Comparison of ENCODE assay signal across 31 cellular contexts in genomic region chr15:97944724-97945123, GRCh38.
"Had no signal": no experiment of that assay in that cellular context is flagged by ENCODE, and none has a peak within 500 bp of the region (broad histone marks: within the 10 kb centered on the region; RNA-seq: fewer than 3 reads in every experiment).

No MANE protein-coding gene starts in this region.

- H3K27me3 ChIP-seq: gastrocnemius medialis, right atrium auricular region, suprapubic skin, transverse colon, upper lobe of right lung, uterus had no signal

- DNase-seq: cortex of kidney; foreskin fibroblast; gastrocnemius medialis; head of caudate nucleus; immature natural killer cell; islet precursor cell; left ventricle myocardium superior; lower lobe of right lung; mucosa of descending colon; naive B cell; stimulated activated CD4-positive, alpha-beta T cell treated with anti-CD3 and anti-CD28 coated beads, Interleukin-12 subunit alpha, Interleukin-12 subunit beta, amount 100 ng/mL, for 4 hours; stimulated activated CD4-positive, alpha-beta T cell treated with anti-CD3 and anti-CD28 coated beads, Interleukin-1b, Interleukin-23, amount 100 ng/mL, for 48 hours; stimulated activated CD4-positive, alpha-beta T cell treated with anti-CD3 and anti-CD28 coated beads, Interleukin-4, amount 100 ng/mL, for 1 hour; stimulated activated CD8-positive, alpha-beta memory T cell treated with anti-CD3 and anti-CD28 coated beads, Interleukin-4, amount 100 ng/mL, for 48 hours; stimulated activated naive CD4-positive, alpha-beta T cell; stimulated activated naive CD8-positive, alpha-beta T cell treated with anti-CD3 and anti-CD28 coated beads, Interleukin-15, amount 100 ng/mL, for 72 hours; transverse colon; upper lobe of right lung; uterus had no signal

- H3K4me3 ChIP-seq: gastrocnemius medialis, lower lobe of right lung, mucosa of descending colon, right atrium auricular region, smooth muscle cell, suprapubic skin, transverse colon, upper lobe of right lung, uterus had no signal

- H3K27me3 Mint-ChIP-seq: memory B cell; stimulated activated naive CD8-positive, alpha-beta T cell treated with anti-CD3 and anti-CD28 coated beads, Interleukin-15, amount 100 ng/mL, for 72 hours had no signal

- ATAC-seq: esophagus mucosa; gastrocnemius medialis; left ventricle myocardium superior; lower lobe of right lung; mucosa of descending colon; sciatic nerve; stimulated activated naive CD8-positive, alpha-beta T cell treated with anti-CD3 and anti-CD28 coated beads, Interleukin-15, amount 100 ng/mL, for 72 hours; upper lobe of right lung had no signal

- H3K4me3 Mint-ChIP-seq: immature natural killer cell; memory B cell; mesothelial cell of epicardium; naive B cell; natural killer cell treated with Interleukin-12 subunit alpha and Interleukin-12 subunit beta and Interleukin-15 and Interleukin-18, amount 100 ng/mL, for 72 hours; neural crest cell; stimulated activated naive CD8-positive, alpha-beta T cell treated with anti-CD3 and anti-CD28 coated beads, Interleukin-15, amount 100 ng/mL, for 72 hours had no signal

- H3K27ac Mint-ChIP-seq: immature natural killer cell; memory B cell; mesothelial cell of epicardium; naive B cell; natural killer cell treated with Interleukin-12 subunit alpha and Interleukin-12 subunit beta and Interleukin-15 and Interleukin-18, amount 100 ng/mL, for 72 hours; progenitor cell of endocrine pancreas; stimulated activated naive CD8-positive, alpha-beta T cell treated with anti-CD3 and anti-CD28 coated beads, Interleukin-15, amount 100 ng/mL, for 72 hours had no signal

- H2AFZ ChIP-seq: parathyroid adenoma had no signal

- H3K4me2 ChIP-seq: smooth muscle cell had no signal

- H3K9me3 ChIP-seq: gastrocnemius medialis, lower lobe of right lung, mucosa of descending colon, right atrium auricular region, suprapubic skin, transverse colon, upper lobe of right lung, uterus had no signal

- H3K4me1 Mint-ChIP-seq: immature natural killer cell; memory B cell; mesothelial cell of epicardium; naive B cell; neural crest cell; stimulated activated naive CD8-positive, alpha-beta T cell treated with anti-CD3 and anti-CD28 coated beads, Interleukin-15, amount 100 ng/mL, for 72 hours had no signal

- H3K36me3 Mint-ChIP-seq: immature natural killer cell; memory B cell; mesothelial cell of epicardium; naive B cell; natural killer cell treated with Interleukin-12 subunit alpha and Interleukin-12 subunit beta and Interleukin-15 and Interleukin-18, amount 100 ng/mL, for 72 hours had no signal

- H3K36me3 ChIP-seq: gastrocnemius medialis, lower lobe of right lung, right atrium auricular region, suprapubic skin, transverse colon, upper lobe of right lung, uterus had no signal

- H3K4me1 ChIP-seq: gastrocnemius medialis, lower lobe of right lung, parathyroid adenoma, right atrium auricular region, suprapubic skin, upper lobe of right lung, uterus had no signal

- H3K79me2 ChIP-seq: parathyroid adenoma had no signal

- H3K27ac ChIP-seq: epithelial cell of prostate, gastrocnemius medialis, lower lobe of right lung, parathyroid adenoma, right atrium auricular region, suprapubic skin, transverse colon, upper lobe of right lung, uterus had no signal

- H3K9ac ChIP-seq: parathyroid adenoma had no signal

- H3K9me3 Mint-ChIP-seq: immature natural killer cell; memory B cell; mesothelial cell of epicardium; natural killer cell treated with Interleukin-12 subunit alpha and Interleukin-12 subunit beta and Interleukin-15 and Interleukin-18, amount 100 ng/mL, for 72 hours; neural crest cell; stimulated activated naive CD8-positive, alpha-beta T cell treated with anti-CD3 and anti-CD28 coated beads, Interleukin-15, amount 100 ng/mL, for 72 hours had no signal
